ENCODE assay signal across 8 cellular contexts in the genomic region with DNA sequence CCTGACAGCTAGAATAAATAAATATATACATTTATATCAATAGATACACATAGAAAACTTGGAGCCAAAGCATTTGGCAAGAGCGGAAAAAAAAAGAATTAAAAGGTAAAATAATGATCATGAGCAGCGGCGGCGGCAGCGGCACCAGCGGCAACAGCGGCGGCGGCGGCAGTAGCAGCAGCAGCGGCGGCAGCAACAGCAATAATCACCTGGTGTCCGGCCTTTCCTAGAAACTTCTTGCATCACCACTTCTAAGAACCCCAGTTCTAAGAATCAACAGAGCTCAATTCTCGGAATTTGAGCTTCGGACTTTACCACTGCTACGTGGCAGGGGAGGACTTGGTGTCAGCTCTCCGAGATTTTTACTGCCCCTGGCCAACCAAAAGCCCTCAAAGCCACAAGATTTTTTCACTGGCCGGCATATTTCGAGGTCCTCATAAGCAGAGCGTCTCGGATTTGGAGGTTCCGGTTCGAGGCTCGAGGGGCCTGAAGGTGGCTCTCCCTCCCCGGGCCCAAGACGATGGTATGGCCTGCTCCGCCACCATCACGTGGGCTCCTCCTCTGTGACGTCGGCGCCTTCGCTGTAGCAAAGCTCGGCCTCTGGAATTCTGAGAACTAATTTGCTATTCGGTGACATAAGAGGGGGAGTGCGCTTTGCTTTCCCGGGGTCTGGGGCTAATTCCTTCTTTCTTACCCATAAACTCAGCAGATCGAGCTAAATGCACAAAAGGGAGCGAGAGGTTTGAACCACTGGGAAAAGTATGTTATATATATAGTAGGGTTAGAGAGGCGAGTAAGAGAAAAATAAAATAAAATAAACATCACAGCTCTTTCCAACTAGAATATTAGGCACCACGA. TPM values are rescaled to one million over a fixed set of nuclear protein-coding genes. Genes with fewer than 3 reads are reported as not detected.
DNase-seq lines count a peak whose midpoint lies in the region; ATAC-seq and TF ChIP-seq lines count a peak whose summit lies in the region.

Gene BCL6, minus strand, starts transcription at position 268 of the 858 bp plus-strand sequence. CDS start 11,775 bp downstream, outside the sequence.

- TF ChIP-seq EP300 in upper lobe of left lung (IDR thresholded peaks at IDR 0.05) = peak; percentile 94 to 98 (median 98)

- H2BK120ac ChIP-seq in trophoblast cell (ENCODE audit: insufficient read depth, low read length, poor library complexity) = peak within 1 kb of the TSS; percentile 100

- peak within 1 kb of the TSS; percentile 95 for H3K4me3 Mint-ChIP-seq in T-helper 1 cell treated with Interleukin-12 subunit alpha and Interleukin-12 subunit beta and Interleukin-4 antibody, amounts not matched to agents 30 μg/mL and 1 μg/mL, for 36 hours

- H4K91ac ChIP-seq in trophoblast cell (ENCODE audit: low read depth, low read length) = peak within 1 kb of the TSS; percentile 99

- ATAC-seq in HG02885 (IDR thresholded peaks at IDR 0.05; ENCODE audit: poor library complexity, unreplicated experiment) = peak; percentile 74
- ATAC-seq in heart left ventricle = peak; percentile 68 to 84 (median 72)
- ATAC-seq in upper lobe of left lung (ENCODE audit: low FRiP score in 2 of 2) = peak; percentile 85 to 89

- H3K9me3 ChIP-seq in heart left ventricle = no peaks in the 10 kb centered on the region
- no peaks in the 10 kb centered on the region for H3K9me3 ChIP-seq in trophoblast cell (ENCODE audit: insufficient read depth, low read depth, low read length)
- no peaks in the 10 kb centered on the region for H3K9me3 ChIP-seq in upper lobe of left lung

- H3K4ac ChIP-seq in trophoblast cell (ENCODE audit: low read depth, low read length) = peak within 1 kb of the TSS; percentile 81

- H3K18ac ChIP-seq in trophoblast cell (ENCODE audit: low read length) = peak within 1 kb of the TSS; percentile 88

- H3K23ac ChIP-seq in trophoblast cell (ENCODE audit: low read length) = no peak within 1 kb of the TSS

- peak within 1 kb of the TSS; percentile 100 for H3K27ac Mint-ChIP-seq in T-helper 1 cell treated with Interleukin-12 subunit alpha and Interleukin-12 subunit beta and Interleukin-4 antibody, amounts not matched to agents 30 μg/mL and 1 μg/mL, for 36 hours

- no peaks in the 10 kb centered on the region for H3K27me3 ChIP-seq in heart left ventricle
- no peaks in the 10 kb centered on the region for H3K27me3 ChIP-seq in trophoblast cell (ENCODE audit: insufficient read depth, low read length)
- no peaks in the 10 kb centered on the region for H3K27me3 ChIP-seq in upper lobe of left lung

- peaks cover 0 to 49% (median 14%) of the 10 kb centered on the region in 12 donors for H3K4me1 ChIP-seq in heart left ventricle
- peaks cover 6 to 15% of the 10 kb centered on the region in 2 experiments for H3K4me1 ChIP-seq in trophoblast cell (ENCODE audit: control insufficient read depth in 1 of 2, insufficient read depth in 2 of 2, low read length in 2 of 2)
- H3K4me1 ChIP-seq in upper lobe of left lung = peaks cover 30 to 47% (median 33%) of the 10 kb centered on the region in 4 donors

- TF ChIP-seq POLR2A in heart left ventricle (IDR thresholded peaks at IDR 0.05) (peak; percentile 84 to 92), upper lobe of left lung (IDR thresholded peaks at IDR 0.05) (peak; percentile 59 to 98 (median 94))

- H4K8ac ChIP-seq in trophoblast cell (ENCODE audit: low read depth, low read length) = peak within 1 kb of the TSS; percentile 96

- peaks cover 23% of the 10 kb centered on the region for H3K79me1 ChIP-seq in trophoblast cell (ENCODE audit: low read length)

- H3K14ac ChIP-seq in trophoblast cell (ENCODE audit: low read length) = peak within 1 kb of the TSS; percentile 72

- peak within 1 kb of the TSS; percentile 83 for H3K4me2 ChIP-seq in trophoblast cell (ENCODE audit: low read length)

- no peaks in the 10 kb centered on the region for H3K27me3 Mint-ChIP-seq in T-helper 1 cell treated with Interleukin-12 subunit alpha and Interleukin-12 subunit beta and Interleukin-4 antibody, amounts not matched to agents 30 μg/mL and 1 μg/mL, for 36 hours (ENCODE audit: low read depth)

- peak within 1 kb of the TSS; percentile 88 for H3K9ac ChIP-seq in trophoblast cell (ENCODE audit: low read length)

- H3K79me2 ChIP-seq in trophoblast cell (ENCODE audit: control insufficient read depth, insufficient read depth, low read length, poor library complexity) = peaks cover 13% of the 10 kb centered on the region

- peak within 1 kb of the TSS; percentile 94 to 100 (median 98) for H3K27ac ChIP-seq in heart left ventricle
- H3K27ac ChIP-seq in trophoblast cell (ENCODE audit: low read depth, low read length) = peak within 1 kb of the TSS; percentile 92
- H3K27ac ChIP-seq in upper lobe of left lung = peak within 1 kb of the TSS; percentile 97 to 99 (median 98)

- H3K4me3 ChIP-seq in GM12865 (ENCODE audit: low read depth, low read length) = peak within 1 kb of the TSS; percentile 48
- H3K4me3 ChIP-seq in heart left ventricle = peak within 1 kb of the TSS; percentile 54 to 89 (median 78)
- H3K4me3 ChIP-seq in trophoblast cell (ENCODE audit: low read depth, low read length) = peak within 1 kb of the TSS; percentile 76
- peak within 1 kb of the TSS; percentile 62 to 71 (median 66) for H3K4me3 ChIP-seq in upper lobe of left lung

- H2BK12ac ChIP-seq in trophoblast cell (ENCODE audit: low read length) = peak within 1 kb of the TSS; percentile 94

- intact Hi-C loops in heart left ventricle (cut with DNase I) = loop anchor here (1.0 to 10.0 kb wide), 28 partner anchors 202 to 1203 kb away; partner anchors contain the start of gene LPP (in 5 of the 10)

- no peak within 1 kb of the TSS for H2AK5ac ChIP-seq in trophoblast cell (ENCODE audit: low read length)

- H3K9me3 Mint-ChIP-seq in T-helper 1 cell treated with Interleukin-12 subunit alpha and Interleukin-12 subunit beta and Interleukin-4 antibody, amounts not matched to agents 30 μg/mL and 1 μg/mL, for 36 hours = no peaks in the 10 kb centered on the region

- WGBS in heart left ventricle, 4 donors = 1% methylated on average over 39 to 40 of the region's 40 CpGs
- no CpG with 5 or more reads among the region's 40 CpGs for WGBS in trophoblast cell (ENCODE audit: extremely low coverage, insufficient coverage, insufficient read length)
- 1% methylated on average over 40 of the region's 40 CpGs for WGBS in upper lobe of left lung, 2 donors

- H3K36me3 ChIP-seq in heart left ventricle = no peaks in the 10 kb centered on the region
- no peaks in the 10 kb centered on the region for H3K36me3 ChIP-seq in trophoblast cell (ENCODE audit: control insufficient read depth in 1 of 2, insufficient read depth in 2 of 2, low read length in 2 of 2)
- H3K36me3 ChIP-seq in upper lobe of left lung = no peaks in the 10 kb centered on the region

- H4K12ac ChIP-seq in trophoblast cell (ENCODE audit: low read depth, low read length) = peak within 1 kb of the TSS; percentile 4

- no peak for TF ChIP-seq CTCF in GM12865 (IDR thresholded peaks at IDR 0.05; ENCODE audit: insufficient read depth, low read depth, low read length, missing control alignments)
- peak in 2 of 12 donors; percentile 10 to 13 for TF ChIP-seq CTCF in heart left ventricle (IDR thresholded peaks at IDR 0.05)
- TF ChIP-seq CTCF in upper lobe of left lung (IDR thresholded peaks at IDR 0.05) = peak in 1 of 6 experiments; percentile 20

- DNase-seq in GM12865 (ENCODE audit: low read depth) = peak; percentile 90
- DNase-seq in NCI-H1694 treated with DMSO at 0.1 percent for 48 hours (lab: John Stamatoyannopoulos, UW) = peak; percentile 95
- DNase-seq in amniotic epithelial cell (ENCODE audit: low read depth) = peak; percentile 99
- peak; percentile 94 to 96 (median 94) for DNase-seq in heart left ventricle
- DNase-seq in trophoblast cell = peak; percentile 93 to 99
- peak; percentile 94 for DNase-seq in upper lobe of left lung

- H3K4me1 Mint-ChIP-seq in T-helper 1 cell treated with Interleukin-12 subunit alpha and Interleukin-12 subunit beta and Interleukin-4 antibody, amounts not matched to agents 30 μg/mL and 1 μg/mL, for 36 hours (ENCODE audit: low read depth) = peaks cover 55% of the 10 kb centered on the region

- peak within 1 kb of the TSS; percentile 84 for H2AFZ ChIP-seq in trophoblast cell (ENCODE audit: insufficient read depth, low read length, poor library complexity)

- H2BK5ac ChIP-seq in trophoblast cell (ENCODE audit: low read depth, low read length, poor library complexity) = peak within 1 kb of the TSS; percentile 100

- H3K36me3 Mint-ChIP-seq in T-helper 1 cell treated with Interleukin-12 subunit alpha and Interleukin-12 subunit beta and Interleukin-4 antibody, amounts not matched to agents 30 μg/mL and 1 μg/mL, for 36 hours (ENCODE audit: low read depth) = peaks cover 9% of the 10 kb centered on the region

RNA-seq across cellular contexts. Expression of gene BCL6, which starts in this region (rescaled TPM):
- total RNA-seq in heart left ventricle = 100 to 1,000 TPM in 1 of 9 donors, 10 to 100 TPM in 8; 29.7 to 109 (median 62.0) TPM
- polyA plus RNA-seq in heart left ventricle = 10 to 100 TPM; 29.3 to 45.7 TPM
- polyA plus RNA-seq in trophoblast cell (2013) = 17.5 and 18.7 TPM in 2 replicates
- 100 to 1,000 TPM in 4 of 6 donors, 10 to 100 TPM in 2; 80.4 to 268 (median 119) TPM for total RNA-seq in upper lobe of left lung

Comparison
In these comparisons a context has a peak if more than half of its experiments do, and no peak if none do; other contexts are left out.
1. Peak in every context shown above with its lines: DNase-seq, ATAC-seq, H3K4me3 ChIP-seq and H3K27ac ChIP-seq.